ENCODE assay signal across 8 cellular contexts in the genomic region with DNA sequence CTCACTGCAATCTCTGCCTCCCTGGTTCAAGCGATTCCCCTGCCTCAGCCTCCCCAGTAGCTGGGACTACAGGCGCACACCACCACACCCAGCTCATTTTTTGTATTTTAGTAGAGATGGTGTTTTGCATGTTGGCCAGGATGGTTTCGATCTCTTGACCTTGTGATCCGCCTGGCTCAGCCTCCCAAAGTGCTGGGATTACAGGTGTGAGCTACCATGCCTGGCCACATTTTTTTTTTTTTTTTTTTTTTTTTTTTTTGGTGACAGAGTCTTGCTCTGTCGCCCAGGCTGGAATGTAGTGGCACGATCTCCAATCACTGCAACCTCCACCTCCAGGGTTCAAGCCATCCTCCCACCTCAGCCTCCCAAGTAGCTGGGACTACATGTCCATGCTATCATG. TPM values are rescaled to one million over a fixed set of nuclear protein-coding genes. Genes with fewer than 3 reads are reported as not detected.
DNase-seq lines count a peak whose midpoint lies in the region; ATAC-seq, FAIRE-seq and TF ChIP-seq lines count a peak whose summit lies in the region.
"Not testable (repeated sequence)": the region's sequence is repeated elsewhere in the genome, so short reads cannot be mapped to it uniquely, and the experiment has no call there.

No MANE protein-coding gene starts in this region.

- H3K56ac ChIP-seq in H1 (replicated peaks; ENCODE audit: insufficient read length, low read depth, low read length) = not testable (repeated sequence)

- not testable (repeated sequence) for H4K91ac ChIP-seq in H1 (replicated peaks; ENCODE audit: insufficient read length, low read length)

- H3K79me2 ChIP-seq in H1 (ENCODE audit: control insufficient read depth in 1 of 2, insufficient read depth in 2 of 2, low read length in 2 of 2) = peaks cover 5 to 17% of the 10 kb centered on the region in 2 experiments

- H3K4me3 Mint-ChIP-seq in CD4-positive, CD25-positive, alpha-beta regulatory T cell = peak overlapping the region in 1 of 4 donors; percentile 27
- peak overlapping the region; percentile 15 for H3K4me3 Mint-ChIP-seq in neural crest cell

- H3K27me3 Mint-ChIP-seq in CD4-positive, CD25-positive, alpha-beta regulatory T cell; neural crest cell (ENCODE audit: low read depth): not testable (repeated sequence)

- intact Hi-C loops in left ventricle myocardium inferior (cut with micrococcal nuclease); thyroid gland (cut with DNase I): not testable (repeated sequence)
- intact Hi-C loops in psoas muscle (cut with DNase I) = loop anchor here in 1 of 2 donors (2.0 kb wide), 1 partner anchor 59 kb away; no protein-coding TSS in a partner anchor

- not testable (repeated sequence) for H2BK120ac ChIP-seq in H1 (replicated peaks; ENCODE audit: low read depth, low read length)

- not testable (repeated sequence) for H3K18ac ChIP-seq in H1 (ENCODE audit: extremely low read depth, low read length)

- not testable (repeated sequence) for H3K4ac ChIP-seq in H1 (replicated peaks; ENCODE audit: insufficient read length, low read depth, low read length)

- H3K27ac Mint-ChIP-seq in CD4-positive, CD25-positive, alpha-beta regulatory T cell = peak overlapping the region in 2 of 3 donors; percentile 1 to 4
- not testable (repeated sequence) for H3K27ac Mint-ChIP-seq in neural crest cell (ENCODE audit: unreplicated experiment)

- H3K9me3 Mint-ChIP-seq in CD4-positive, CD25-positive, alpha-beta regulatory T cell; neural crest cell: not testable (repeated sequence)

- not testable (repeated sequence) for H3K36me3 ChIP-seq in CD4-positive, CD25-positive, alpha-beta regulatory T cell (ENCODE audit: control insufficient read depth, insufficient read depth, low read length); HEK293 (ENCODE audit: control insufficient read depth in 2 of 2, insufficient read depth in 1 of 2, low read length in 2 of 2); H1 (ENCODE audit: control insufficient read depth in 2 of 4, insufficient read depth in 4 of 4, low read length in 3 of 4); left ventricle myocardium inferior; psoas muscle (ENCODE audit: insufficient read depth in 1 of 2, low read depth in 1 of 2); thyroid gland

- H3K4me2 ChIP-seq in H1 (ENCODE audit: insufficient read depth in 1 of 2, low read depth in 2 of 2, low read length in 2 of 2) = not testable (repeated sequence)

- TF ChIP-seq RAD21 in H1 (IDR thresholded peaks at IDR 0.05 in 1 of 2, conservative IDR thresholded peaks at IDR 0.05 in 1 of 2; ENCODE audit: low read depth in 2 of 2, low read length in 2 of 2) = not testable (repeated sequence)

- not testable (repeated sequence) for H4K20me1 ChIP-seq in H1 (replicated peaks in 1 of 2; ENCODE audit: control insufficient read depth in 1 of 2, insufficient read depth in 2 of 2, low read length in 2 of 2)

- not testable (repeated sequence) for H2BK12ac ChIP-seq in H1 (ENCODE audit: low read depth, low read length)

- not testable (repeated sequence) for H3K9ac ChIP-seq in H1 (replicated peaks in 1 of 4; ENCODE audit: extremely low read depth in 1 of 4, low read depth in 3 of 4, low read length in 3 of 4)

- not testable (repeated sequence) for H3K36me3 Mint-ChIP-seq in CD4-positive, CD25-positive, alpha-beta regulatory T cell; neural crest cell (ENCODE audit: low read depth)

- H3K4me1 Mint-ChIP-seq in CD4-positive, CD25-positive, alpha-beta regulatory T cell = peaks cover 13 to 36% (median 26%) of the 10 kb centered on the region in 4 donors
- peaks cover 32% of the 10 kb centered on the region for H3K4me1 Mint-ChIP-seq in neural crest cell

- H3K27ac ChIP-seq in CD4-positive, CD25-positive, alpha-beta regulatory T cell (ENCODE audit: insufficient read depth, low read length, poor library complexity, severe bottlenecking); HEK293 (ENCODE audit: extremely low read depth, low read depth, low read length); H1 (ENCODE audit: low read depth, low read length): not testable (repeated sequence)
- H3K27ac ChIP-seq in left ventricle myocardium inferior (replicated peaks) = peak overlapping the region; percentile 33
- H3K27ac ChIP-seq in psoas muscle = peak overlapping the region; percentile 15
- H3K27ac ChIP-seq in thyroid gland = peak overlapping the region; percentile 66 to 85 (median 83)

- H3K23me2 ChIP-seq in H1 (ENCODE audit: low read depth, low read length) = not testable (repeated sequence)

- not testable (repeated sequence) for H2BK5ac ChIP-seq in H1 (ENCODE audit: low read depth, low read length)

- peaks cover 12% of the 10 kb centered on the region for H3K4me1 ChIP-seq in CD4-positive, CD25-positive, alpha-beta regulatory T cell (ENCODE audit: control insufficient read depth, insufficient read depth, low read length, poor library complexity, severe bottlenecking)
- H3K4me1 ChIP-seq in HEK293 (ENCODE audit: control insufficient read depth, insufficient read depth, low read length) = peaks cover 18% of the 10 kb centered on the region
- H3K4me1 ChIP-seq in H1 (replicated peaks in 1 of 4; ENCODE audit: control insufficient read depth in 3 of 4, insufficient read depth in 4 of 4, low read length in 3 of 4) = not testable (repeated sequence)
- H3K4me1 ChIP-seq in left ventricle myocardium inferior = peaks cover 61% of the 10 kb centered on the region
- peaks cover 19% of the 10 kb centered on the region for H3K4me1 ChIP-seq in psoas muscle
- peaks cover 40 to 61% of the 10 kb centered on the region in 2 donors for H3K4me1 ChIP-seq in thyroid gland

- H2BK15ac ChIP-seq in H1 (ENCODE audit: low read length) = not testable (repeated sequence)

- not testable (repeated sequence) for TF ChIP-seq POLR2A in H1 (IDR thresholded peaks at IDR 0.05; ENCODE audit: control extremely low read depth in 1 of 2, low read depth in 2 of 2, low read length in 2 of 2); thyroid gland (IDR thresholded peaks at IDR 0.05)

- H2AFZ ChIP-seq in H1 (ENCODE audit: low read length) = not testable (repeated sequence)

- not testable (repeated sequence) for FAIRE-seq in H1 (lab: Jason Lieb, UNC)

- H4K8ac ChIP-seq in H1 (ENCODE audit: extremely low read depth, insufficient read depth, low read length) = not testable (repeated sequence)

- POLR2A ChIA-PET in HEK293 (lab: Yijun Ruan, JAX) = interaction anchor here (0.6 kb wide), 2 partner anchors 9 to 19 kb away, joined by 3 to 4 read pairs; no protein-coding TSS in a partner anchor
- POLR2A ChIA-PET in HEK293T (lab: Yijun Ruan, JAX) = not testable (repeated sequence)
- POLR2A ChIA-PET in H1 (lab: Charles Lee; ENCODE audit: partially characterized antibody) = interaction anchor here (1.2 kb wide), 1 partner anchor 11 kb away, joined by 3 read pairs; no protein-coding TSS in a partner anchor

- not testable (repeated sequence) for H4K5ac ChIP-seq in H1 (ENCODE audit: insufficient read length, low read depth, low read length)

- TF ChIP-seq CTCF in HEK293 (tag by site-specific recombination; IDR thresholded peaks at IDR 0.05); H1 (IDR thresholded peaks at IDR 0.05; ENCODE audit: control extremely low read depth in 1 of 3, insufficient read depth in 1 of 3, low read depth in 1 of 3, low read length in 3 of 3); left ventricle myocardium inferior (IDR thresholded peaks at IDR 0.05; ENCODE audit: borderline replicate concordance); neural crest cell (conservative IDR thresholded peaks at IDR 0.05); psoas muscle (IDR thresholded peaks at IDR 0.05); thyroid gland (IDR thresholded peaks at IDR 0.05): not testable (repeated sequence)

- 0 out of 2 replicates have a peak overlapping the region, but pooled peaks have one; percentile 30 for H2AK5ac ChIP-seq in H1 (ENCODE audit: low read depth, low read length)

- H3K14ac ChIP-seq in H1 (ENCODE audit: insufficient read length) = not testable (repeated sequence)

- not testable (repeated sequence) for H3K27me3 ChIP-seq in CD4-positive, CD25-positive, alpha-beta regulatory T cell (ENCODE audit: control insufficient read depth, insufficient read depth, low read length); H1 (replicated peaks in 1 of 4; ENCODE audit: control insufficient read depth in 3 of 4, extremely low read depth in 1 of 4, insufficient read depth in 3 of 4, low read length in 3 of 4); left ventricle myocardium inferior (ENCODE audit: low read depth); psoas muscle (ENCODE audit: insufficient read depth in 3 of 3, low read length in 2 of 3); thyroid gland

- not testable (repeated sequence) for H2BK20ac ChIP-seq in H1 (ENCODE audit: low read length)

- not testable (repeated sequence) for H3K9me3 ChIP-seq in CD4-positive, CD25-positive, alpha-beta regulatory T cell (ENCODE audit: control insufficient read depth in 2 of 2, low read length in 2 of 2); HEK293 (ENCODE audit: control insufficient read depth, insufficient read depth, low read depth, low read length); H1 (ENCODE audit: insufficient read depth in 2 of 2, low read depth in 1 of 2, low read length in 1 of 2); left ventricle myocardium inferior (replicated peaks); psoas muscle; thyroid gland

- not testable (repeated sequence) for H3K79me1 ChIP-seq in H1 (ENCODE audit: low read depth, low read length)

- not testable (repeated sequence) for H3K23ac ChIP-seq in H1 (ENCODE audit: insufficient read length)

- 94% methylated on average over 5 of the region's 6 CpGs; no CpG with 5 or more reads in 1 of the 2 experiments for WGBS in H1 (ENCODE audit: extremely low coverage in 1 of 2, insufficient coverage in 1 of 2, insufficient read length in 1 of 2, insufficient replicate concordance in 2 of 2, low coverage in 1 of 2, low lambda C conversion rate in 2 of 2, missing lambda C conversion rate in 1 of 2), 2 experiments
- WGBS in psoas muscle, 3 donors = 90 to 96% (median 93%) methylated on average over 6 of the region's 6 CpGs
- WGBS in thyroid gland, 2 donors = 93 to 95% methylated on average over 6 of the region's 6 CpGs

- DNase-seq in CD4-positive, CD25-positive, alpha-beta regulatory T cell; HEK293T (ENCODE audit: extremely low spot score); H1 (ENCODE audit: low read depth in 1 of 2, low spot score in 2 of 2); left ventricle myocardium inferior; neural crest cell (ENCODE audit: low read depth, low spot score); psoas muscle; thyroid gland: not testable (repeated sequence)

- not testable (repeated sequence) for TF ChIP-seq EP300 in H1 (IDR thresholded peaks at IDR 0.05; ENCODE audit: borderline replicate concordance in 1 of 2, low read depth in 2 of 2, low read length in 2 of 2)

- CTCF ChIA-PET in HEK293 (lab: Yijun Ruan, JAX) (interaction anchor here (0.7 to 1.0 kb wide), 2 partner anchors 146 to 168 kb away, joined by 3 to 4 read pairs; no protein-coding TSS in a partner anchor), HEK293T (lab: Yijun Ruan, JAX) (interaction anchor here (0.6 kb wide), 1 partner anchor 16 kb away, joined by 3 read pairs; no protein-coding TSS in a partner anchor), H1 (lab: Charles Lee; ENCODE audit: partially characterized antibody) (interaction anchor here (0.6 to 5.4 kb wide), 4 partner anchors 9 to 255 kb away, joined by 3 to 28 read pairs (median 5); no protein-coding TSS in a partner anchor)

- not testable (repeated sequence) for H3K4me3 ChIP-seq in CD4-positive, CD25-positive, alpha-beta regulatory T cell (ENCODE audit: low read depth, low read length); HEK293 (ENCODE audit: low read depth, low read length); H1 (ENCODE audit: extremely low read depth in 1 of 4, insufficient read depth in 2 of 4, low read depth in 3 of 4, low read length in 4 of 4); left ventricle myocardium inferior; psoas muscle; thyroid gland (replicated peaks in 1 of 3)

- not testable (repeated sequence) for ATAC-seq in CD4-positive, CD25-positive, alpha-beta regulatory T cell (ENCODE audit: low read depth in 2 of 2); psoas muscle

RNA-seq across cellular contexts. Expression of gene WAPL, which starts 4.1 kb away (rescaled TPM):
- 54.3 TPM for total RNA-seq in CD4-positive, CD25-positive, alpha-beta regulatory T cell
- 10 to 100 TPM; 33.3 to 40.9 (median 36.2) TPM for polyA plus RNA-seq in CD4-positive, CD25-positive, alpha-beta regulatory T cell
- 48.1 and 49.2 TPM in 2 replicates for total RNA-seq in H1 (2021; fragmentation: NEBNext Ultra II Directional; extraction: Animal tissue kit (Norgen Biotek cat#: 25700))
- polyA plus RNA-seq in H1 (2011; rRNA removed) = 7.3 and 12.8 TPM in 2 replicates
- 15.4 TPM for polyA plus RNA-seq in H1 (2011; cell fraction: cytosol; rRNA removed)
- polyA plus RNA-seq in H1 (2011; cell fraction: nucleus; rRNA removed) = 5.3 TPM
- polyA plus RNA-seq in H1 (2012, experiment 1 of 2) = 27.1 to 47.8 TPM (median 29.1 TPM) in 4 replicates
- polyA plus RNA-seq in H1 (2012, experiment 2 of 2) = 2.7 TPM
- 27.7 TPM for polyA plus RNA-seq in H1 (2013, experiment 1 of 2)
- 26.4 TPM for polyA plus RNA-seq in H1 (2013, experiment 2 of 2)
- polyA minus RNA-seq in H1 (2011; rRNA and poly(A)+ RNA removed) = 35.4 and 38.7 TPM in 2 replicates
- polyA minus RNA-seq in H1 (2011; cell fraction: cytosol; rRNA and poly(A)+ RNA removed) = 30.6 TPM
- polyA minus RNA-seq in H1 (2011; cell fraction: nucleus; rRNA and poly(A)+ RNA removed) = 53.5 TPM
- total RNA-seq in left ventricle myocardium inferior = 21.9 TPM
- total RNA-seq in neural crest cell = 54.0 and 55.4 TPM in 2 replicates
- total RNA-seq in psoas muscle = 10 to 100 TPM; 31.5 to 42.4 (median 39.7) TPM
- 10 to 100 TPM; 20.0 to 63.7 (median 22.4) TPM for polyA plus RNA-seq in psoas muscle
- 10 to 100 TPM; 44.2 to 62.1 (median 51.7) TPM for total RNA-seq in thyroid gland
